ENCODE assay signal across 8 cellular contexts in genomic region chr4:44446801-44447562, GRCh38. TPM values are rescaled to one million over a fixed set of nuclear protein-coding genes. Genes with fewer than 3 reads are reported as not detected.
DNase-seq lines count a peak whose midpoint lies in the region; ATAC-seq and TF ChIP-seq lines count a peak whose summit lies in the region.
"Had no signal": no experiment of that assay in that cellular context is flagged by ENCODE, and none has a peak within 500 bp of the region (broad histone marks: within the 10 kb centered on the region; RNA-seq: fewer than 3 reads in every experiment).

No MANE protein-coding gene starts in this region.

- H3K27me3 Mint-ChIP-seq in activated T-helper 2 cell treated with anti-CD3 and anti-CD28 coated beads, Interferon-gamma antibody, Interleukin-2, Interleukin-4, amounts not matched to agents 10 μg/mL and 5 μg/mL and 100 μg/mL, durations not matched to agents 14 hours and 24 hours and 36 hours (ENCODE audit: low read depth), result peaks cover 36% of the 10 kb centered on the region

- DNase-seq in IMR-90 (no peak), spleen (peak; percentile 51), BE2C (no peak), 8988T (no peak)
- DNase-seq in activated T-helper 2 cell treated with anti-CD3 and anti-CD28 coated beads, Interferon-gamma antibody, Interleukin-2, Interleukin-4, amounts not matched to agents 10 μg/mL and 5 μg/mL and 100 μg/mL, durations not matched to agents 14 hours and 24 hours and 36 hours (ENCODE audit: low spot score), result no peak

- BruUV-seq in IMR-90 (replicated peaks; lab: Mats Ljungman, UMichigan), result no TSS peak

- no peak overlapping the region for H3K9ac ChIP-seq in IMR-90 (ENCODE audit: low read depth, low read length)
- no peak overlapping the region for H3K9ac ChIP-seq in iPS-15b (ENCODE audit: low read depth, low read length)

- no peak overlapping the region for H4K8ac ChIP-seq in IMR-90 (ENCODE audit: low read depth in 2 of 2, low read length in 2 of 2)

- H3K4ac ChIP-seq in IMR-90 (ENCODE audit: low read depth, low read length), result no peak overlapping the region

- in situ Hi-C loops in IMR-90 (cut with MboI; ENCODE audit: low sequenced_read_pairs), result no loop called here

- no peak overlapping the region for H3K23ac ChIP-seq in IMR-90 (ENCODE audit: low read depth, low read length)

- H3K36me3 Mint-ChIP-seq in activated T-helper 2 cell treated with anti-CD3 and anti-CD28 coated beads, Interferon-gamma antibody, Interleukin-2, Interleukin-4, amounts not matched to agents 10 μg/mL and 5 μg/mL and 100 μg/mL, durations not matched to agents 14 hours and 24 hours and 36 hours (ENCODE audit: low read depth), result no peaks in the 10 kb centered on the region

- H3K27ac ChIP-seq in IMR-90 (ENCODE audit: insufficient read depth, low read length) (no peak overlapping the region), spleen (no peak overlapping the region)

- no peak overlapping the region for H2BK5ac ChIP-seq in IMR-90 (ENCODE audit: low read depth, low read length, poor library complexity, severe bottlenecking)

- no peak overlapping the region for H4K5ac ChIP-seq in IMR-90 (ENCODE audit: low read depth, low read length)

- TF ChIP-seq POLR2A in IMR-90 (IDR thresholded peaks at IDR 0.05; ENCODE audit: low read depth, low read length) (no peak), spleen (IDR thresholded peaks at IDR 0.05) (no peak)

- H3K27ac Mint-ChIP-seq in activated T-helper 2 cell treated with anti-CD3 and anti-CD28 coated beads, Interferon-gamma antibody, Interleukin-2, Interleukin-4, amounts not matched to agents 10 μg/mL and 5 μg/mL and 100 μg/mL, durations not matched to agents 14 hours and 24 hours and 36 hours, result no peak overlapping the region

- no peaks in the 10 kb centered on the region for H3K79me1 ChIP-seq in IMR-90 (ENCODE audit: low read depth in 1 of 2, low read length in 2 of 2)

- no peak for TF ChIP-seq RAD21 in IMR-90 (IDR thresholded peaks at IDR 0.05; ENCODE audit: low read length)

- H3K18ac ChIP-seq in IMR-90 (ENCODE audit: low read depth, low read length), result no peak overlapping the region

- H3K9me3 Mint-ChIP-seq in activated T-helper 2 cell treated with anti-CD3 and anti-CD28 coated beads, Interferon-gamma antibody, Interleukin-2, Interleukin-4, amounts not matched to agents 10 μg/mL and 5 μg/mL and 100 μg/mL, durations not matched to agents 14 hours and 24 hours and 36 hours, result no peaks in the 10 kb centered on the region

- no peaks in the 10 kb centered on the region for H3K4me1 ChIP-seq in IMR-90 (ENCODE audit: control insufficient read depth, insufficient read depth, low read length)
- no peaks in the 10 kb centered on the region for H3K4me1 ChIP-seq in iPS-15b (ENCODE audit: control insufficient read depth, insufficient read depth, low read length)
- H3K4me1 ChIP-seq in spleen, result peaks cover 0 to 31% (median 24%) of the 10 kb centered on the region in 6 donors
- no peaks in the 10 kb centered on the region for H3K4me1 ChIP-seq in BE2C

- ATAC-seq in IMR-90 (ENCODE audit: low read depth) (no peak), HG03442 (IDR thresholded peaks at IDR 0.05; ENCODE audit: unreplicated experiment) (no peak)

- no peak overlapping the region for H2BK15ac ChIP-seq in IMR-90 (ENCODE audit: low read depth, low read length)

- H4K91ac ChIP-seq in IMR-90 (ENCODE audit: insufficient read depth, low read depth, low read length), result no peak overlapping the region

- H2AK5ac ChIP-seq in IMR-90 (ENCODE audit: low read depth, low read length), result no peak overlapping the region

- H3K27me3 ChIP-seq in IMR-90 (ENCODE audit: control insufficient read depth, insufficient read depth, low read length) (peaks cover 23% of the 10 kb centered on the region), iPS-15b (ENCODE audit: control insufficient read depth, insufficient read depth, low read length) (peaks cover 54% of the 10 kb centered on the region), spleen (replicated peaks in 1 of 7) (peaks cover 0 to 87% (median 50%) of the 10 kb centered on the region in 7 donors), BE2C (peaks cover 58% of the 10 kb centered on the region)

- CTCF ChIA-PET in IMR-90 (lab: Yijun Ruan, JAX), result no interaction called here

- no peak overlapping the region for H3K14ac ChIP-seq in IMR-90 (replicated peaks; ENCODE audit: low read depth, low read length)

- POLR2A ChIA-PET in IMR-90 (lab: Charles Lee; ENCODE audit: unreplicated experiment), result no interaction called here

- H2BK120ac ChIP-seq in IMR-90 (ENCODE audit: low read depth, low read length), result no peak overlapping the region

- H3K4me1 Mint-ChIP-seq in activated T-helper 2 cell treated with anti-CD3 and anti-CD28 coated beads, Interferon-gamma antibody, Interleukin-2, Interleukin-4, amounts not matched to agents 10 μg/mL and 5 μg/mL and 100 μg/mL, durations not matched to agents 14 hours and 24 hours and 36 hours (ENCODE audit: low read depth), result peaks cover 7% of the 10 kb centered on the region

- no peaks in the 10 kb centered on the region for H4K20me1 ChIP-seq in IMR-90 (ENCODE audit: insufficient read depth, low read length)

- intact Hi-C loops in IMR-90 (cut with micrococcal nuclease) (no loop called here), spleen (cut with DNase I; ENCODE audit: low total_unique reads) (no loop called here)
- intact Hi-C loops in activated T-helper 2 cell treated with anti-CD3 and anti-CD28 coated beads, Interferon-gamma antibody, Interleukin-2, Interleukin-4, amounts not matched to agents 10 μg/mL and 5 μg/mL and 100 μg/mL, durations not matched to agents 14 hours and 24 hours and 36 hours (cut with micrococcal nuclease), result no loop called here

- no peak for TF ChIP-seq CTCF in IMR-90 (conservative IDR thresholded peaks at IDR 0.05; ENCODE audit: low read depth, low read length)
- no peak for TF ChIP-seq CTCF in spleen (IDR thresholded peaks at IDR 0.05 in 8 of 11, conservative IDR thresholded peaks at IDR 0.05 in 3 of 11)
- TF ChIP-seq CTCF in BE2C (IDR thresholded peaks at IDR 0.05; ENCODE audit: low read depth, low read length), result no peak

- H2AK9ac ChIP-seq in IMR-90 (replicated peaks; ENCODE audit: low read depth, low read length, poor library complexity), result no peak overlapping the region

- WGBS in IMR-90 (ENCODE audit: extremely low coverage in 2 of 2, insufficient read length in 1 of 2), 2 experiments, result 2% methylated on average over 16 of the region's 32 CpGs; no CpG with 5 or more reads in 1 of the 2 experiments
- WGBS in spleen, 5 donors, result 3 to 11% (median 7%) methylated on average over 30 to 32 of the region's 32 CpGs

- peak overlapping the region; percentile 59 for H2AFZ ChIP-seq in IMR-90 (replicated peaks; ENCODE audit: low read length, poor library complexity)

- no peaks in the 10 kb centered on the region for H3K36me3 ChIP-seq in IMR-90 (ENCODE audit: control insufficient read depth, insufficient read depth, low read length)
- H3K36me3 ChIP-seq in iPS-15b (ENCODE audit: control insufficient read depth, insufficient read depth, low read length), result no peaks in the 10 kb centered on the region
- H3K36me3 ChIP-seq in spleen, result no peaks in the 10 kb centered on the region
- no peaks in the 10 kb centered on the region for H3K36me3 ChIP-seq in BE2C

- peak overlapping the region; percentile 44 for H3K4me3 Mint-ChIP-seq in activated T-helper 2 cell treated with anti-CD3 and anti-CD28 coated beads, Interferon-gamma antibody, Interleukin-2, Interleukin-4, amounts not matched to agents 10 μg/mL and 5 μg/mL and 100 μg/mL, durations not matched to agents 14 hours and 24 hours and 36 hours (ENCODE audit: low read depth)

- H2BK20ac ChIP-seq in IMR-90 (ENCODE audit: low read depth, low read length), result no peak overlapping the region

- H3K4me2 ChIP-seq in IMR-90 (ENCODE audit: low read depth, low read length), result no peak overlapping the region

- peaks cover 6% of the 10 kb centered on the region; the same call in 1 of the 2 replicates for H3K9me3 ChIP-seq in IMR-90 (ENCODE audit: control insufficient read depth, insufficient read depth, low read length)
- H3K9me3 ChIP-seq in iPS-15b (ENCODE audit: control insufficient read depth, insufficient read depth, low read length), result no peaks in the 10 kb centered on the region
- no peaks in the 10 kb centered on the region for H3K9me3 ChIP-seq in spleen
- no peaks in the 10 kb centered on the region for H3K9me3 ChIP-seq in BE2C

- H3K4me3 ChIP-seq in IMR-90 (ENCODE audit: insufficient read depth, low read depth, low read length) (no peak overlapping the region), iPS-15b (ENCODE audit: low read depth, low read length) (peak overlapping the region; percentile 74), spleen (peak overlapping the region in 6 of 8 donors; percentile 44 to 73 (median 52)), BE2C (ENCODE audit: low read depth, low read length) (no peak overlapping the region)

- dilution Hi-C loops in IMR-90 (cut with HindIII; ENCODE audit: low sequenced_read_pairs, unreplicated experiment), result no loop called here

- no peaks in the 10 kb centered on the region for H3K9me1 ChIP-seq in IMR-90 (ENCODE audit: insufficient read depth, low read length)

- no peak overlapping the region for H3K56ac ChIP-seq in IMR-90 (ENCODE audit: extremely low read depth, insufficient read depth, low read length)

TF ChIP-seq in IMR-90, 13 proteins besides CTCF, POLR2A, EP300 and RAD21 (continues in another document):
- TF ChIP-seq MAFK (IDR thresholded peaks at IDR 0.05; ENCODE audit: low read depth, low read length), result no peak
- no peak for TF ChIP-seq CEBPB (IDR thresholded peaks at IDR 0.05; ENCODE audit: low read depth, low read length)
- no peak for TF ChIP-seq RFX5 (IDR thresholded peaks at IDR 0.05; ENCODE audit: low read depth, low read length)
- no peak for TF ChIP-seq ELK1 (IDR thresholded peaks at IDR 0.05; ENCODE audit: borderline replicate concordance, low read depth, low read length)
- no peak for TF ChIP-seq BHLHE40 (IDR thresholded peaks at IDR 0.05; ENCODE audit: low read depth, low read length)
- TF ChIP-seq SMC3 (IDR thresholded peaks at IDR 0.05; ENCODE audit: low read depth, low read length), result no peak
- no peak for TF ChIP-seq MAZ (IDR thresholded peaks at IDR 0.05; ENCODE audit: borderline replicate concordance, low read depth, low read length)

RNA-seq across cellular contexts. Expression of gene KCTD8, which starts 1.6 kb away (rescaled TPM):
- total RNA-seq in IMR-90 (2012; rRNA removed) (not detected in 2 replicates), spleen (under 1 TPM in 1 of 7 donors, not detected in 6; 0.30 TPM)
- polyA plus RNA-seq in IMR-90 (2012; rRNA removed) (0.03 TPM in 2 replicates), spleen (not detected)
- polyA plus RNA-seq in IMR-90 (2012; cell fraction: cytosol; rRNA removed), result 0.01 TPM in 1 of 2 replicates, not detected in the other
- 0.02 TPM in 2 replicates for polyA plus RNA-seq in IMR-90 (2012; cell fraction: nucleus; rRNA removed; ENCODE audit: low replicate concordance)
- not detected in 2 replicates for total RNA-seq in activated T-helper 2 cell treated with anti-CD3 and anti-CD28 coated beads, Interferon-gamma antibody, Interleukin-2, Interleukin-4, amounts not matched to agents 10 μg/mL and 5 μg/mL and 100 μg/mL, durations not matched to agents 14 hours and 24 hours and 36 hours
- polyA plus RNA-seq in BE2C (2012; ENCODE audit: insufficient read depth, insufficient read length, low read depth), result not detected
- total RNA-seq: activated CD8-positive, alpha-beta memory T cell treated with anti-CD3 and anti-CD28 coated beads for 36 hours had no signal

Comparison
In these comparisons a context has a peak if more than half of its experiments do, and no peak if none do; other contexts are left out.
1. H3K4me3 ChIP-seq: peak in iPS-15b (single experiment) and spleen (6 of 8); none in IMR-90 (single experiment) and BE2C (single experiment).